23 cellular contexts compared by ENCODE assay signal in the genomic region with DNA sequence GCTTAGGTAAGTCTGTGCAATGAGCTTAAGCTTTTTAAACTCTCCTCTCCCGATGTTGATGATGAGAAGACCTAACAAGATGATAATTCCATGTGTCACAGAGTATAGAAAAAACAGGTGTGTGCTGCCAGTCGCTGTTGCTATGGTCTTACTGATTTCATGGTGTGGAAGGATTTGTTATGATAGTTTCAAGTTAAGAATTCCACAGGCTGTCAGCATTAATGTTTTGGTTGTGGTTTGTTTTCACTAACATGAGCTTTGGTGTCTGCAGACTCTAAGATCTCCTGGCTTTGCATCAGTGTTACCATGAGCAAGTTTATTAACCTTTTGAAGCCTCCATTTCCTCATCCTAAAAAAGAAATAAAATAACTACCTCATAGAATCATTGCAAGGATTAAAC.
A peak's percentile ranks its signal among the peaks of the same experiment; 100 is the strongest.
DNase-seq lines count a peak whose midpoint lies in the region; ATAC-seq and TF ChIP-seq lines count a peak whose summit lies in the region.
"Had no signal": no experiment of that assay in that cellular context is flagged by ENCODE, and none has a peak within 500 bp of the region (broad histone marks: within the 10 kb centered on the region; RNA-seq: fewer than 3 reads in every experiment).

No MANE protein-coding gene starts in this region.

- DNase-seq in AG08396 (ENCODE audit: low spot score) (peak; percentile 4), NCI-H82 (lab: John Stamatoyannopoulos, UW) (peak; percentile 68), esophagus muscularis mucosa (ENCODE audit: extremely low spot score) (no peak), myocyte (ENCODE audit: low read depth) (peak; percentile 4), osteoblast (ENCODE audit: insufficient read length, low spot score, missing footprints) (no peak), putamen (ENCODE audit: low spot score) (no peak)
- DNase-seq: CD4-positive, alpha-beta T cell; COR-L47; DMS 273 treated with DMSO at 0.1 percent for 48 hours; DMS79 treated with DMSO at 0.1 percent for 48 hours; GM23248; H9; HFFc6; NCI-H1092; NCI-H1436 treated with DMSO at 0.1 percent for 48 hours; NCI-H2029 treated with DMSO at 0.1 percent for 48 hours; NCI-H226; NCI-H524; NCI-H774; OCI-M1 had no signal

- H3K4me2 ChIP-seq in osteoblast (ENCODE audit: insufficient read depth, low read length): no peak overlapping the region
- H3K4me2 ChIP-seq: BLaER1 had no signal

- H4K20me1 ChIP-seq in osteoblast (ENCODE audit: insufficient read depth, low read length): no peaks in the 10 kb centered on the region
- H4K20me1 ChIP-seq: BLaER1 had no signal

- H3K79me2 ChIP-seq in osteoblast (ENCODE audit: insufficient read depth, low read length): no peaks in the 10 kb centered on the region

- no peak for TF ChIP-seq EP300 in esophagus muscularis mucosa (IDR thresholded peaks at IDR 0.05)

- ATAC-seq in GM21515 (IDR thresholded peaks at IDR 0.05; ENCODE audit: unreplicated experiment): no peak
- ATAC-seq: K562 had no signal

- H3K27ac ChIP-seq in esophagus muscularis mucosa (replicated peaks in 1 of 4) (peak overlapping the region; percentile 29 to 68 (median 54)), osteoblast (ENCODE audit: low read depth, low read length) (no peak overlapping the region)
- H3K27ac ChIP-seq: BLaER1, GM23248 had no signal

- H2AFZ ChIP-seq in osteoblast (ENCODE audit: low read length): no peak overlapping the region
- H2AFZ ChIP-seq: GM23248 had no signal

- H3K36me3 ChIP-seq in esophagus muscularis mucosa (peaks cover 0 to 5% (median 1%) of the 10 kb centered on the region in 4 donors), osteoblast (ENCODE audit: insufficient read depth, low read length) (no peaks in the 10 kb centered on the region)

- 35% methylated on average over 2 of the region's 2 CpGs for WGBS in esophagus muscularis mucosa

- TF ChIP-seq POLR2A in esophagus muscularis mucosa (IDR thresholded peaks at IDR 0.05; ENCODE audit: low read depth): no peak

- intact Hi-C loops in esophagus muscularis mucosa (cut with DNase I): no loop called here

- no peaks in the 10 kb centered on the region for H3K9me3 ChIP-seq in esophagus muscularis mucosa
- no peaks in the 10 kb centered on the region for H3K9me3 ChIP-seq in osteoblast (ENCODE audit: low read depth, low read length)

- H3K27me3 ChIP-seq in esophagus muscularis mucosa: no peaks in the 10 kb centered on the region
- H3K27me3 ChIP-seq in osteoblast (ENCODE audit: insufficient read depth, low read length): no peaks in the 10 kb centered on the region
- H3K27me3 ChIP-seq: BLaER1 had no signal

- TF ChIP-seq CTCF in esophagus muscularis mucosa (IDR thresholded peaks at IDR 0.05): no peak
- no peak for TF ChIP-seq CTCF in osteoblast (IDR thresholded peaks at IDR 0.05; ENCODE audit: extremely low read depth, low read depth, low read length)

- H3K4me3 ChIP-seq in esophagus muscularis mucosa: no peak overlapping the region
- no peak overlapping the region for H3K4me3 ChIP-seq in osteoblast (ENCODE audit: insufficient read depth, low read length)
- H3K4me3 ChIP-seq: BLaER1, GM23248, K562 had no signal

- H3K4me1 ChIP-seq in esophagus muscularis mucosa (peaks cover 15 to 72% (median 61%) of the 10 kb centered on the region in 4 donors), osteoblast (ENCODE audit: insufficient read depth, low read length) (no peaks in the 10 kb centered on the region)

Comparison
In these comparisons a context has a peak if more than half of its experiments do, and no peak if none do; other contexts are left out.
1. DNase-seq: peak in AG08396 (single experiment), NCI-H82 (single experiment) and myocyte (single experiment); none in esophagus muscularis mucosa (single experiment), osteoblast (single experiment) and putamen (single experiment).